6 cellular contexts compared by ENCODE assay signal in genomic region chrY:2979283-2979682, GRCh38. TPM values are rescaled to one million over a fixed set of nuclear protein-coding genes. Genes with fewer than 3 reads are reported as not detected.
"Had no signal": no experiment of that assay in that cellular context is flagged by ENCODE, and none has a peak within 500 bp of the region (broad histone marks: within the 10 kb centered on the region; RNA-seq: fewer than 3 reads in every experiment).

No MANE protein-coding gene starts in this region.

- FAIRE-seq: G401.6, GM12878, GM12892, GM18507 had no signal

- DNase-seq: GDM1, GF-D8 had no signal

- H3K4me3 ChIP-seq: GM12878 had no signal

- ATAC-seq: GM12878 had no signal

RNA-seq across cellular contexts. Expression of gene ZFY, which starts 44.1 kb away (rescaled TPM):
- total RNA-seq: GM12878 had no signal
- polyA plus RNA-seq: GM12878 had no signal
